Comparison of ENCODE assay signal across 35 cellular contexts in the genomic region with DNA sequence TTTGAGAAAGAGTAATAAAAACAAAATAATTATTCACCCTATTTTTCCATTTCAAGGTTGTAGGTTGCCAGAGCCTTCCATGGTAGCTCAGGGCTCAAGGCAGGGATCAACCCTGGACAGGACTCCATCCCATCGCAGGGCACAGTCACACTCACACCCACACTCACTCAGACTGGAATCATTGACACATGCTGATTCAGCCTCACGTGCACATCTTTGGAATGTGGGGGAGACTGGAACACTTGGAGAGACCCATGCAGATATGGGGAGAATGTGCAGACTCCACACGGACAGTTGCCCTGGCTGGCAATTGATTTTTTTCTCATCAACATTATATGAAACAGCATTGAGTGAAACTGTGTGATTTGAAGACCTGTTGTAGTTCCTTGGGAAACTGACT.
A peak's percentile ranks its signal among the peaks of the same experiment; 100 is the strongest.
DNase-seq lines count a peak whose midpoint lies in the region; ATAC-seq and TF ChIP-seq lines count a peak whose summit lies in the region.
"Had no signal": no experiment of that assay in that cellular context is flagged by ENCODE, and none has a peak within 500 bp of the region (broad histone marks: within the 10 kb centered on the region; RNA-seq: fewer than 3 reads in every experiment).

No MANE protein-coding gene starts in this region.

- H2BK120ac ChIP-seq in mesenchymal stem cell (ENCODE audit: low read depth, low read length): no peak overlapping the region

- no peak overlapping the region for H3K18ac ChIP-seq in mesenchymal stem cell (ENCODE audit: low read depth in 1 of 2, low read length in 2 of 2)

- H3K14ac ChIP-seq in mesenchymal stem cell (ENCODE audit: low read length in 2 of 2): no peak overlapping the region

- TF ChIP-seq CTCF in cardiac fibroblast (IDR thresholded peaks at IDR 0.05; ENCODE audit: low read depth, low read length) (no peak), upper lobe of right lung (IDR thresholded peaks at IDR 0.05) (no peak)

- H3K4me1 ChIP-seq in mesenchymal stem cell (ENCODE audit: control insufficient read depth, insufficient read depth, low read depth, low read length) (peaks cover 2% of the 10 kb centered on the region), upper lobe of right lung (no peaks in the 10 kb centered on the region)
- H3K4me1 ChIP-seq: A549, adrenal gland, BLaER1, breast epithelium, colonic mucosa, gastrocnemius medialis, left lung, stomach, tibial artery had no signal

- H3K27me3 ChIP-seq in mesenchymal stem cell (ENCODE audit: control insufficient read depth in 1 of 2, insufficient read depth in 1 of 2, low read length in 2 of 2) (no peaks in the 10 kb centered on the region), upper lobe of right lung (no peaks in the 10 kb centered on the region)
- H3K27me3 ChIP-seq: adrenal gland, BLaER1, breast epithelium, colonic mucosa, gastrocnemius medialis, left lung, stomach had no signal

- ATAC-seq in HG03439 (IDR thresholded peaks at IDR 0.05; ENCODE audit: unreplicated experiment): no peak
- ATAC-seq in upper lobe of right lung: no peak
- ATAC-seq: activated T-cell treated with anti-CD3 and anti-CD28 coated beads, Interleukin-2, amount 50 U/mL, for 72 hours; gastrocnemius medialis; HCT116; left lung; naive thymus-derived CD8-positive, alpha-beta T cell; WTC11 had no signal

- H2AK5ac ChIP-seq in mesenchymal stem cell (ENCODE audit: low read length, severe bottlenecking): no peak overlapping the region

- 70% methylated on average over 2 of the region's 3 CpGs for WGBS in mesenchymal stem cell

- no peak overlapping the region for H2BK12ac ChIP-seq in mesenchymal stem cell (ENCODE audit: low read length in 2 of 2)

- no peak overlapping the region for H2AFZ ChIP-seq in mesenchymal stem cell (ENCODE audit: low read depth, low read length)

- H3K4me3 ChIP-seq in cardiac fibroblast (replicated peaks in 1 of 2; ENCODE audit: low read depth in 2 of 2, low read length in 2 of 2): no peak overlapping the region
- no peak overlapping the region for H3K4me3 ChIP-seq in mesenchymal stem cell (ENCODE audit: insufficient read depth in 1 of 2, low read depth in 1 of 2, low read length in 2 of 2)
- H3K4me3 ChIP-seq in upper lobe of right lung: no peak overlapping the region
- H3K4me3 ChIP-seq: A549, adrenal gland, BLaER1, breast epithelium, colonic mucosa, gastrocnemius medialis, left lung, stomach, tibial artery had no signal

- no peaks in the 10 kb centered on the region for H3K36me3 ChIP-seq in mesenchymal stem cell (ENCODE audit: control insufficient read depth in 1 of 2, insufficient read depth in 2 of 2, low read depth in 1 of 2, low read length in 2 of 2)
- no peaks in the 10 kb centered on the region for H3K36me3 ChIP-seq in upper lobe of right lung
- H3K36me3 ChIP-seq: adrenal gland, BLaER1, breast epithelium, colonic mucosa, gastrocnemius medialis, left lung, stomach, tibial artery had no signal

- no peaks in the 10 kb centered on the region for H3K79me1 ChIP-seq in mesenchymal stem cell (replicated peaks; ENCODE audit: low read length, poor library complexity, severe bottlenecking)

- intact Hi-C loops in cardiac septum (cut with DNase I): no loop called here
- intact Hi-C loops in upper lobe of right lung (cut with DNase I): no loop called here

- H3K27ac ChIP-seq in mesenchymal stem cell (ENCODE audit: low read length, poor library complexity, severe bottlenecking) (no peak overlapping the region), upper lobe of right lung (no peak overlapping the region)
- H3K27ac ChIP-seq: A549, adrenal gland, BLaER1, breast epithelium, colonic mucosa, gastrocnemius medialis, left lung, stomach, tibial artery had no signal

- H3K23ac ChIP-seq in mesenchymal stem cell (ENCODE audit: low read length in 2 of 2): peak overlapping the region in 1 of 2 experiments; percentile 59

- peak overlapping the region; percentile 37 for H4K8ac ChIP-seq in mesenchymal stem cell (ENCODE audit: low read length)

- no peak overlapping the region for H2BK15ac ChIP-seq in mesenchymal stem cell (ENCODE audit: low read depth, poor library complexity, severe bottlenecking)

- no peak overlapping the region for H3K4ac ChIP-seq in mesenchymal stem cell (ENCODE audit: low read depth in 1 of 2, low read length in 2 of 2)

- H3K9ac ChIP-seq in mesenchymal stem cell (ENCODE audit: low read length): no peak overlapping the region
- H3K9ac ChIP-seq: BLaER1 had no signal

- no peak overlapping the region for H3K4me2 ChIP-seq in mesenchymal stem cell (ENCODE audit: low read length, poor library complexity, severe bottlenecking)
- H3K4me2 ChIP-seq: A549, BLaER1 had no signal

- H4K91ac ChIP-seq in mesenchymal stem cell (ENCODE audit: low read length): no peak overlapping the region

- no peak overlapping the region for H2BK5ac ChIP-seq in mesenchymal stem cell (ENCODE audit: low read depth, low read length, poor library complexity, severe bottlenecking)

- H3K9me3 ChIP-seq in mesenchymal stem cell (ENCODE audit: control insufficient read depth, low read length) (no peaks in the 10 kb centered on the region), upper lobe of right lung (no peaks in the 10 kb centered on the region)
- H3K9me3 ChIP-seq: adrenal gland, breast epithelium, colonic mucosa, gastrocnemius medialis had no signal

- DNase-seq in Daoy (ENCODE audit: low read depth) (peak; percentile 41), M059J (ENCODE audit: low read depth) (peak; percentile 46), cardiac fibroblast (ENCODE audit: low read depth in 2 of 2) (peak; percentile 18 to 21), mesenchymal stem cell (no peak), cardiac septum (ENCODE audit: low spot score) (no peak), NCI-H524 treated with DMSO at 0.1 percent for 48 hours (lab: John Stamatoyannopoulos, UW) (no peak), upper lobe of right lung (no peak)
- DNase-seq: activated CD4-positive, alpha-beta T cell treated with anti-CD3 and anti-CD28 coated beads, Interleukin-2, amount 50 U/mL, for 4 hours; activated naive CD4-positive, alpha-beta T cell treated with Interleukin-2 at 50 U/mL for 16 hours; activated T-cell treated with anti-CD3 and anti-CD28 coated beads, Interleukin-2, amount 50 U/mL, for 72 hours; adrenal gland; colonic mucosa; effector memory CD4-positive, alpha-beta T cell; erythroblast; gastrocnemius medialis; GF-D8; hippocampal formation; Karpas-422; left lung; naive thymus-derived CD8-positive, alpha-beta T cell; NCI-H1048; NCI-H1694 treated with DMSO at 0.1 percent for 48 hours; NCI-H2171; NCI-H510A treated with DMSO at 0.1 percent for 48 hours; occipital lobe; Right ventricle myocardium superior; stomach; T-helper 9 cell; tibial artery had no signal

Comparison
In these comparisons a context has a peak if more than half of its experiments do, and no peak if none do; other contexts are left out.
1. DNase-seq: peak in Daoy (single experiment), M059J (single experiment) and cardiac fibroblast (2 of 2); none in mesenchymal stem cell (single experiment), cardiac septum (single experiment), NCI-H524 treated with DMSO at 0.1 percent for 48 hours (single experiment) and upper lobe of right lung (single experiment).